In the genomic region with DNA sequence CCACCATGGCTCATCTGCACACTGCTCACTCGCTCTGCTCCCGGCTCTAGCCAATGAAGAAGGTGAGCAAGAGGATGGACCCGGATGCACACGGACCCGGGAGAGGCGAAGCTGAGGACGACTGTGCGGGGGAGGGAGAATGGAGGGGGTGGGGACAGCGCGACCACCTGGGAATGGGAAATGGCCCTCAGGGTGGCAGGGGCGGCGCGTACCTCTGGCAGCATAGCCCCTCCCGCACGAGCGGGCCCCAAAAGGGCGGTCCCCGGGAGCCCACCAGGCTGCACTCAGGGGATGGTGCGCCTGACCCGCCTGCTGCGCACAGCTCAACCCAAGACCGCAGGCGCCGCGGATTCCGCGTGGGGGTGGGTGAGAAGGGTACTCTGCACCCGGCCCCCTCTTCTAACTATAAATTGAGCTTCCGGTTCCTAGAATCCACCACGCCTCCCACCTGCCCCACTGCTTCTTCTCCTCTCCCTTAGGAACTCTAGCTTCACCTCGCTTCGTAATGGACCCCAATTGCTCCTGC, we compare ENCODE assay signal across 8 cellular contexts. TPM values are rescaled to one million over a fixed set of nuclear protein-coding genes. Genes with fewer than 3 reads are reported as not detected.
DNase-seq lines count a peak whose midpoint lies in the region; ATAC-seq, FAIRE-seq and TF ChIP-seq lines count a peak whose summit lies in the region.

No MANE protein-coding gene starts in this region.

- H3K27ac ChIP-seq in keratinocyte (ENCODE audit: control insufficient read depth, insufficient read depth, low read length), result no peak overlapping the region

- H3K4me1 Mint-ChIP-seq in activated T-helper 1 cell treated with anti-CD3 and anti-CD28 coated beads, Interleukin-12 subunit alpha, Interleukin-12 subunit beta, Interleukin-2, Interleukin-4 antibody, amounts not matched to agents 30 ng/mL and 10 ng/mL and 1 ng/mL, durations not matched to agents 14 hours and 24 hours and 36 hours (ENCODE audit: low read depth), result peaks cover 27% of the 10 kb centered on the region

- H3K9me3 Mint-ChIP-seq in activated T-helper 1 cell treated with anti-CD3 and anti-CD28 coated beads, Interleukin-12 subunit alpha, Interleukin-12 subunit beta, Interleukin-2, Interleukin-4 antibody, amounts not matched to agents 30 ng/mL and 10 ng/mL and 1 ng/mL, durations not matched to agents 14 hours and 24 hours and 36 hours, result no peaks in the 10 kb centered on the region

- H3K4me2 ChIP-seq in keratinocyte (ENCODE audit: control insufficient read depth, extremely low read depth, insufficient read depth, low read depth, low read length), result peak overlapping the region; percentile 38

- H3K27me3 Mint-ChIP-seq in activated T-helper 1 cell treated with anti-CD3 and anti-CD28 coated beads, Interleukin-12 subunit alpha, Interleukin-12 subunit beta, Interleukin-2, Interleukin-4 antibody, amounts not matched to agents 30 ng/mL and 10 ng/mL and 1 ng/mL, durations not matched to agents 14 hours and 24 hours and 36 hours (ENCODE audit: insufficient read depth), result peaks cover 35% of the 10 kb centered on the region

- no peaks in the 10 kb centered on the region for H3K36me3 ChIP-seq in keratinocyte (ENCODE audit: control insufficient read depth in 2 of 2, extremely low read depth in 1 of 2, insufficient read depth in 2 of 2, low read length in 2 of 2)

- no peaks in the 10 kb centered on the region for H3K9me1 ChIP-seq in keratinocyte (ENCODE audit: control insufficient read depth, extremely low read depth, insufficient read depth, low read length)

- H3K4me3 Mint-ChIP-seq in activated T-helper 1 cell treated with anti-CD3 and anti-CD28 coated beads, Interleukin-12 subunit alpha, Interleukin-12 subunit beta, Interleukin-2, Interleukin-4 antibody, amounts not matched to agents 30 ng/mL and 10 ng/mL and 1 ng/mL, durations not matched to agents 14 hours and 24 hours and 36 hours, result peak overlapping the region; percentile 66

- H3K4me1 ChIP-seq in keratinocyte (ENCODE audit: control insufficient read depth, extremely low read depth, insufficient read depth, low read length), result no peaks in the 10 kb centered on the region

- dilution Hi-C loops in keratinocyte (cut with MboI; ENCODE audit: extremely low pct_ligation_motif_present, low sequenced_read_pairs), result no loop called here

- H3K27ac Mint-ChIP-seq in activated T-helper 1 cell treated with anti-CD3 and anti-CD28 coated beads, Interleukin-12 subunit alpha, Interleukin-12 subunit beta, Interleukin-2, Interleukin-4 antibody, amounts not matched to agents 30 ng/mL and 10 ng/mL and 1 ng/mL, durations not matched to agents 14 hours and 24 hours and 36 hours, result peak overlapping the region; percentile 40

- H4K20me1 ChIP-seq in keratinocyte (ENCODE audit: control insufficient read depth, extremely low read depth, insufficient read depth, low read length), result no peaks in the 10 kb centered on the region

- DNase-seq in NCI-H69 (lab: John Stamatoyannopoulos, UW) (peak; percentile 37), keratinocyte (ENCODE audit: low read depth, low spot score) (no peak), 8988T (no peak), NCI-H748 (lab: John Stamatoyannopoulos, UW; ENCODE audit: unreplicated experiment) (no peak), islet precursor cell (no peak)
- DNase-seq in activated T-helper 1 cell treated with anti-CD3 and anti-CD28 coated beads, Interleukin-12 subunit alpha, Interleukin-12 subunit beta, Interleukin-2, Interleukin-4 antibody, amounts not matched to agents 30 ng/mL and 10 ng/mL and 1 ng/mL, durations not matched to agents 14 hours and 24 hours and 36 hours (ENCODE audit: low spot score), result peak; percentile 44
- DNase-seq in stimulated activated CD8-positive, alpha-beta memory T cell treated with anti-CD3 and anti-CD28 coated beads, Interleukin-15, amount 100 ng/mL, for 4 hours (ENCODE audit: low read depth in 2 of 2), result peak; percentile 13 to 29

- no peak for ATAC-seq in HG02970 (IDR thresholded peaks at IDR 0.05; ENCODE audit: low FRiP score, unreplicated experiment)

- no peaks in the 10 kb centered on the region for H3K36me3 Mint-ChIP-seq in activated T-helper 1 cell treated with anti-CD3 and anti-CD28 coated beads, Interleukin-12 subunit alpha, Interleukin-12 subunit beta, Interleukin-2, Interleukin-4 antibody, amounts not matched to agents 30 ng/mL and 10 ng/mL and 1 ng/mL, durations not matched to agents 14 hours and 24 hours and 36 hours (ENCODE audit: low read depth)

- no peaks in the 10 kb centered on the region for H3K79me2 ChIP-seq in keratinocyte (ENCODE audit: control insufficient read depth, insufficient read depth, low read length)

- no peaks in the 10 kb centered on the region for H3K27me3 ChIP-seq in keratinocyte (ENCODE audit: control insufficient read depth, extremely low read depth, insufficient read depth, low read length)

- H2AFZ ChIP-seq in keratinocyte (ENCODE audit: control insufficient read depth, low read length), result no peak overlapping the region

- no peak for FAIRE-seq in keratinocyte (lab: Jason Lieb, UNC)

- H3K4me3 ChIP-seq in keratinocyte (ENCODE audit: control insufficient read depth in 2 of 3, extremely low read depth in 1 of 3, insufficient read depth in 2 of 3, low read depth in 1 of 3, low read length in 3 of 3), result no peak overlapping the region

- H3K9ac ChIP-seq in keratinocyte (ENCODE audit: control insufficient read depth, extremely low read depth, insufficient read depth, low read length), result no peak overlapping the region

- intact Hi-C loops in activated T-helper 1 cell treated with anti-CD3 and anti-CD28 coated beads, Interleukin-12 subunit alpha, Interleukin-12 subunit beta, Interleukin-2, Interleukin-4 antibody, amounts not matched to agents 30 ng/mL and 10 ng/mL and 1 ng/mL, durations not matched to agents 14 hours and 24 hours and 36 hours (cut with micrococcal nuclease), result no loop called here

- H3K9me3 ChIP-seq in keratinocyte (ENCODE audit: control insufficient read depth, low read depth, low read length), result no peaks in the 10 kb centered on the region

- no peak for TF ChIP-seq CTCF in keratinocyte (optimal IDR thresholded peaks at IDR 0.05 in 1 of 3, IDR thresholded peaks at IDR 0.05 in 1 of 3, conservative IDR thresholded peaks at IDR 0.05 in 1 of 3; ENCODE audit: extremely low read depth in 1 of 3, insufficient read depth in 2 of 3, low read length in 3 of 3)

RNA-seq across cellular contexts. Expression of a gene that starts 6.1 kb away (rescaled TPM):
- total RNA-seq in activated T-helper 1 cell treated with anti-CD3 and anti-CD28 coated beads, Interleukin-12 subunit alpha, Interleukin-12 subunit beta, Interleukin-2, Interleukin-4 antibody, amounts not matched to agents 30 ng/mL and 10 ng/mL and 1 ng/mL, durations not matched to agents 14 hours and 24 hours and 36 hours, result 1.4 TPM in 1 of 2 replicates, not detected in the other
- 0.79 to 4.0 TPM in 2 of 3 replicates, not detected in the other for polyA plus RNA-seq in keratinocyte
- polyA plus RNA-seq in keratinocyte (2011; ENCODE audit: low read depth), result 1.3 TPM
- polyA plus RNA-seq in keratinocyte (2011; cell fraction: cytosol; rRNA removed), result 2.4 and 3.7 TPM in 2 replicates
- 1.1 and 1.6 TPM in 2 replicates for polyA plus RNA-seq in keratinocyte (2011; cell fraction: nucleus; rRNA removed)
- 2.0 and 25.0 TPM in 2 replicates for polyA plus RNA-seq in keratinocyte (2012; ENCODE audit: low replicate concordance)
- polyA minus RNA-seq in keratinocyte, result 1.9 TPM in 1 of 3 replicates, not detected in the others
- polyA minus RNA-seq in keratinocyte (2011; cell fraction: cytosol; rRNA and poly(A)+ RNA removed), result not detected
- polyA minus RNA-seq in keratinocyte (2011; cell fraction: nucleus; rRNA and poly(A)+ RNA removed), result not detected in 2 replicates

RNA-seq across cellular contexts. Expression of a gene that starts 6.5 kb away (rescaled TPM):
- total RNA-seq in activated T-helper 1 cell treated with anti-CD3 and anti-CD28 coated beads, Interleukin-12 subunit alpha, Interleukin-12 subunit beta, Interleukin-2, Interleukin-4 antibody, amounts not matched to agents 30 ng/mL and 10 ng/mL and 1 ng/mL, durations not matched to agents 14 hours and 24 hours and 36 hours, result 60.7 and 70.4 TPM in 2 replicates
- polyA plus RNA-seq in keratinocyte, result 58.3 to 466 TPM (median 97.2 TPM) in 3 replicates
- 15.7 TPM for polyA plus RNA-seq in keratinocyte (2011; ENCODE audit: low read depth)
- polyA plus RNA-seq in keratinocyte (2011; cell fraction: cytosol; rRNA removed), result 193 and 269 TPM in 2 replicates
- 90.9 and 130 TPM in 2 replicates for polyA plus RNA-seq in keratinocyte (2011; cell fraction: nucleus; rRNA removed)
- polyA plus RNA-seq in keratinocyte (2012; ENCODE audit: low replicate concordance), result 197 and 688 TPM in 2 replicates
- 240 to 733 TPM (median 286 TPM) in 3 replicates for polyA minus RNA-seq in keratinocyte
- polyA minus RNA-seq in keratinocyte (2011; cell fraction: cytosol; rRNA and poly(A)+ RNA removed), result 355 TPM
- polyA minus RNA-seq in keratinocyte (2011; cell fraction: nucleus; rRNA and poly(A)+ RNA removed), result 54.5 and 55.9 TPM in 2 replicates

RNA-seq across cellular contexts. Expression of a gene that starts 7.9 kb away (rescaled TPM):
- 28.5 and 29.1 TPM in 2 replicates for total RNA-seq in activated T-helper 1 cell treated with anti-CD3 and anti-CD28 coated beads, Interleukin-12 subunit alpha, Interleukin-12 subunit beta, Interleukin-2, Interleukin-4 antibody, amounts not matched to agents 30 ng/mL and 10 ng/mL and 1 ng/mL, durations not matched to agents 14 hours and 24 hours and 36 hours
- 8.4 to 21.5 TPM (median 9.8 TPM) in 3 replicates for polyA plus RNA-seq in keratinocyte
- polyA plus RNA-seq in keratinocyte (2011; ENCODE audit: low read depth), result 4.5 TPM
- 39.5 and 41.3 TPM in 2 replicates for polyA plus RNA-seq in keratinocyte (2011; cell fraction: cytosol; rRNA removed)
- polyA plus RNA-seq in keratinocyte (2011; cell fraction: nucleus; rRNA removed), result 11.6 and 23.5 TPM in 2 replicates
- polyA plus RNA-seq in keratinocyte (2012; ENCODE audit: low replicate concordance), result 20.2 and 245 TPM in 2 replicates
- 4.1 to 10.9 TPM (median 8.2 TPM) in 3 replicates for polyA minus RNA-seq in keratinocyte
- polyA minus RNA-seq in keratinocyte (2011; cell fraction: cytosol; rRNA and poly(A)+ RNA removed), result 8.8 TPM
- polyA minus RNA-seq in keratinocyte (2011; cell fraction: nucleus; rRNA and poly(A)+ RNA removed), result 3.1 TPM in 1 of 2 replicates, not detected in the other

RNA-seq across cellular contexts. Expression of a gene that starts 18.0 kb away (rescaled TPM):
- total RNA-seq in activated T-helper 1 cell treated with anti-CD3 and anti-CD28 coated beads, Interleukin-12 subunit alpha, Interleukin-12 subunit beta, Interleukin-2, Interleukin-4 antibody, amounts not matched to agents 30 ng/mL and 10 ng/mL and 1 ng/mL, durations not matched to agents 14 hours and 24 hours and 36 hours, result 4.3 and 5.2 TPM in 2 replicates
- 1.5 to 4.1 TPM (median 2.3 TPM) in 3 replicates for polyA plus RNA-seq in keratinocyte
- not detected for polyA plus RNA-seq in keratinocyte (2011; ENCODE audit: low read depth)
- polyA plus RNA-seq in keratinocyte (2011; cell fraction: cytosol; rRNA removed), result 1.7 and 3.3 TPM in 2 replicates
- polyA plus RNA-seq in keratinocyte (2011; cell fraction: nucleus; rRNA removed), result 0.90 and 1.1 TPM in 2 replicates
- 1.7 and 6.5 TPM in 2 replicates for polyA plus RNA-seq in keratinocyte (2012; ENCODE audit: low replicate concordance)
- polyA minus RNA-seq in keratinocyte, result 0.79 to 4.8 TPM (median 2.5 TPM) in 3 replicates
- 4.2 TPM for polyA minus RNA-seq in keratinocyte (2011; cell fraction: cytosol; rRNA and poly(A)+ RNA removed)
- polyA minus RNA-seq in keratinocyte (2011; cell fraction: nucleus; rRNA and poly(A)+ RNA removed), result 0.74 TPM in 1 of 2 replicates, not detected in the other

RNA-seq across cellular contexts. Expression of a gene that starts 24.1 kb away (rescaled TPM):
- total RNA-seq in activated T-helper 1 cell treated with anti-CD3 and anti-CD28 coated beads, Interleukin-12 subunit alpha, Interleukin-12 subunit beta, Interleukin-2, Interleukin-4 antibody, amounts not matched to agents 30 ng/mL and 10 ng/mL and 1 ng/mL, durations not matched to agents 14 hours and 24 hours and 36 hours, result not detected in 2 replicates
- polyA plus RNA-seq in keratinocyte, result not detected in 3 replicates
- not detected for polyA plus RNA-seq in keratinocyte (2011; ENCODE audit: low read depth)
- not detected in 2 replicates for polyA plus RNA-seq in keratinocyte (2011; cell fraction: cytosol; rRNA removed)
- not detected in 2 replicates for polyA plus RNA-seq in keratinocyte (2011; cell fraction: nucleus; rRNA removed)
- polyA plus RNA-seq in keratinocyte (2012; ENCODE audit: low replicate concordance), result not detected in 2 replicates
- not detected in 3 replicates for polyA minus RNA-seq in keratinocyte
- not detected for polyA minus RNA-seq in keratinocyte (2011; cell fraction: cytosol; rRNA and poly(A)+ RNA removed)
- not detected in 2 replicates for polyA minus RNA-seq in keratinocyte (2011; cell fraction: nucleus; rRNA and poly(A)+ RNA removed)

Comparison
In these comparisons a context has a peak if more than half of its experiments do, and no peak if none do; other contexts are left out.
1. DNase-seq: peak in NCI-H69 (single experiment), activated T-helper 1 cell treated with anti-CD3 and anti-CD28 coated beads, Interleukin-12 subunit alpha, Interleukin-12 subunit beta, Interleukin-2, Interleukin-4 antibody, amounts not matched to agents 30 ng/mL and 10 ng/mL and 1 ng/mL, durations not matched to agents 14 hours and 24 hours and 36 hours (single experiment) and stimulated activated CD8-positive, alpha-beta memory T cell treated with anti-CD3 and anti-CD28 coated beads, Interleukin-15, amount 100 ng/mL, for 4 hours (2 of 2); none in keratinocyte (single experiment), 8988T (single experiment), NCI-H748 (single experiment) and islet precursor cell (single experiment).